In the genomic region with DNA sequence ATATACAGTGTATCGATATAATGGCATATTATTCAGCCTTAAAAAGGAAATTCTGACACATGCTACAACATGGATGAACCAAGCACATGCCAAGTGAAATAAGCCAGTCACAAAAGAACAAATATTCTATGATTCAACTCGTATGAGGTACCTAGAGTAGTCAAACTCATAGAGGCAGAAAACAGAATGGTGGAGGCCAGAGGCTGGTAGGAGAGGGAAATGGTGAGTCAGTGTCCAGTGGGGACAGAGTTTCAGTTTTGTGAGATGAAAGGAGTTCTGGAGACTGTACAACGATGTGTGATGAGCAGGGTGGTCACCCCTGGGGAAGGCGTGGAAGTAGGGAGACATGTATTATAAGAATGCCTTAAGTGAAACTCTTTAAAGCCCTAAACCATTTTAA, we compare ENCODE assay signal across 21 cellular contexts. TPM values are rescaled to one million over a fixed set of nuclear protein-coding genes. Genes with fewer than 3 reads are reported as not detected.
A peak's percentile ranks its signal among the peaks of the same experiment; 100 is the strongest.
DNase-seq lines count a peak whose midpoint lies in the region; ATAC-seq, FAIRE-seq and TF ChIP-seq lines count a peak whose summit lies in the region.
"Had no signal": no experiment of that assay in that cellular context is flagged by ENCODE, and none has a peak within 500 bp of the region (broad histone marks: within the 10 kb centered on the region; RNA-seq: fewer than 3 reads in every experiment).

No MANE protein-coding gene starts in this region.

- H3K4me1 ChIP-seq in CD8-positive, alpha-beta memory T cell (ENCODE audit: insufficient read depth, low read length), result peaks cover 58% of the 10 kb centered on the region

- intact Hi-C loops in activated CD4-positive, alpha-beta T cell treated with anti-CD3 and anti-CD28 coated beads, Interleukin-2, amount 10 ng/mL, durations not matched to agents 24 days and 14 days (cut with micrococcal nuclease), result no loop called here
- intact Hi-C loops in activated CD8-positive, alpha-beta T cell treated with anti-CD3 and anti-CD28 coated beads for 36 hours (cut with micrococcal nuclease), result no loop called here

- CTCF ChIA-PET in CD8-positive, alpha-beta memory T cell (lab: Charles Lee), result interaction anchor here (1.3 kb wide), 2 partner anchors 21 to 64 kb away, joined by 3 to 4 read pairs; a partner anchor contains a TSS
- CTCF ChIA-PET in activated CD8-positive, alpha-beta T cell treated with anti-CD3 and anti-CD28 coated beads for 36 hours (lab: Charles Lee), result no interaction called here

- H3K27me3 ChIP-seq in CD8-positive, alpha-beta memory T cell (ENCODE audit: insufficient read depth, low read length, poor library complexity, severe bottlenecking), result no peaks in the 10 kb centered on the region
- H3K27me3 ChIP-seq: body of pancreas had no signal

- POLR2A ChIA-PET in CD8-positive, alpha-beta memory T cell (lab: Charles Lee), result no interaction called here
- POLR2A ChIA-PET in activated CD8-positive, alpha-beta T cell treated with anti-CD3 and anti-CD28 coated beads for 36 hours (lab: Charles Lee), result interaction anchor here (1.7 kb wide), 1 partner anchor 72 kb away, joined by 7 read pairs; no protein-coding TSS in a partner anchor

- no peak overlapping the region for H3K27ac ChIP-seq in CD8-positive, alpha-beta memory T cell (ENCODE audit: low read depth, low read length)
- H3K27ac ChIP-seq: body of pancreas, thoracic aorta had no signal

- no peaks in the 10 kb centered on the region for H3K9me3 Mint-ChIP-seq in activated CD4-positive, alpha-beta T cell treated with anti-CD3 and anti-CD28 coated beads, Interleukin-2, amount 10 ng/mL, durations not matched to agents 24 days and 14 days
- H3K9me3 Mint-ChIP-seq in CD8-positive, alpha-beta memory T cell, result no peaks in the 10 kb centered on the region
- no peaks in the 10 kb centered on the region for H3K9me3 Mint-ChIP-seq in activated CD8-positive, alpha-beta T cell treated with anti-CD3 and anti-CD28 coated beads for 36 hours
- H3K9me3 Mint-ChIP-seq: HFFc6, naive B cell had no signal

- TF ChIP-seq CTCF in activated CD8-positive, alpha-beta T cell treated with anti-CD3 and anti-CD28 coated beads for 36 hours (IDR thresholded peaks at IDR 0.05), result no peak

- H3K36me3 ChIP-seq in CD8-positive, alpha-beta memory T cell (ENCODE audit: insufficient read depth, low read length), result no peaks in the 10 kb centered on the region
- H3K36me3 ChIP-seq: thoracic aorta had no signal

- H3K4me3 ChIP-seq in CD8-positive, alpha-beta memory T cell (ENCODE audit: low read length), result no peak overlapping the region
- H3K4me3 ChIP-seq: body of pancreas, thoracic aorta had no signal

- FAIRE-seq in urothelium cell line (lab: Jason Lieb, UNC), result no peak

- peaks cover 59% of the 10 kb centered on the region for H3K36me3 Mint-ChIP-seq in activated CD4-positive, alpha-beta T cell treated with anti-CD3 and anti-CD28 coated beads, Interleukin-2, amount 10 ng/mL, durations not matched to agents 24 days and 14 days (ENCODE audit: low read depth)
- peaks cover 5 to 27% (median 7%) of the 10 kb centered on the region in 3 donors for H3K36me3 Mint-ChIP-seq in CD8-positive, alpha-beta memory T cell
- peaks cover 57% of the 10 kb centered on the region for H3K36me3 Mint-ChIP-seq in activated CD8-positive, alpha-beta T cell treated with anti-CD3 and anti-CD28 coated beads for 36 hours (ENCODE audit: low read depth)
- H3K36me3 Mint-ChIP-seq: naive B cell had no signal

- no peaks in the 10 kb centered on the region for H3K9me3 ChIP-seq in CD8-positive, alpha-beta memory T cell (ENCODE audit: low read length)
- H3K9me3 ChIP-seq: body of pancreas, thoracic aorta had no signal

- H3K27ac Mint-ChIP-seq in activated CD4-positive, alpha-beta T cell treated with anti-CD3 and anti-CD28 coated beads, Interleukin-2, amount 10 ng/mL, durations not matched to agents 24 days and 14 days, result peak overlapping the region; percentile 74
- peak overlapping the region; percentile 1 to 95 (median 86) for H3K27ac Mint-ChIP-seq in CD8-positive, alpha-beta memory T cell
- peak overlapping the region; percentile 91 for H3K27ac Mint-ChIP-seq in activated CD8-positive, alpha-beta T cell treated with anti-CD3 and anti-CD28 coated beads for 36 hours
- H3K27ac Mint-ChIP-seq: HFFc6 had no signal

- no peaks in the 10 kb centered on the region for H3K27me3 Mint-ChIP-seq in activated CD4-positive, alpha-beta T cell treated with anti-CD3 and anti-CD28 coated beads, Interleukin-2, amount 10 ng/mL, durations not matched to agents 24 days and 14 days
- H3K27me3 Mint-ChIP-seq in CD8-positive, alpha-beta memory T cell, result peaks cover 0 to 1% of the 10 kb centered on the region in 2 donors
- H3K27me3 Mint-ChIP-seq in activated CD8-positive, alpha-beta T cell treated with anti-CD3 and anti-CD28 coated beads for 36 hours, result no peaks in the 10 kb centered on the region
- H3K27me3 Mint-ChIP-seq: naive B cell had no signal

- DNase-seq in activated CD4-positive, alpha-beta T cell treated with anti-CD3 and anti-CD28 coated beads, Interleukin-2, amount 10 ng/mL, durations not matched to agents 24 days and 14 days, result no peak
- no peak for DNase-seq in activated CD4-positive, alpha-beta T cell treated with anti-CD3 and anti-CD28 coated beads, Interleukin-2, amount 50 U/mL, for 48 hours
- DNase-seq in CD8-positive, alpha-beta memory T cell, result no peak
- DNase-seq in activated CD8-positive, alpha-beta T cell treated with anti-CD3 and anti-CD28 coated beads for 36 hours, result peak; percentile 54
- DNase-seq in islet precursor cell (peak; percentile 11), SIG-M5 treated with dmso at 0.1 percent for 504 hours (lab: John Stamatoyannopoulos, UW; ENCODE audit: unreplicated experiment) (no peak), urothelium cell line (ENCODE audit: low spot score) (no peak)
- DNase-seq: body of pancreas; glutamatergic neuron; HFFc6; left colon; mesenchymal stem cell; naive B cell; NCI-H1436; NCI-H524 treated with DMSO at 0.1 percent for 48 hours; stimulated activated CD4-positive, alpha-beta T cell treated with anti-CD3 and anti-CD28 coated beads, Interleukin-15, amount 100 ng/mL, for 24 hours had no signal

- peaks cover 50% of the 10 kb centered on the region for H3K4me1 Mint-ChIP-seq in activated CD4-positive, alpha-beta T cell treated with anti-CD3 and anti-CD28 coated beads, Interleukin-2, amount 10 ng/mL, durations not matched to agents 24 days and 14 days
- peaks cover 53 to 71% (median 70%) of the 10 kb centered on the region in 3 donors for H3K4me1 Mint-ChIP-seq in CD8-positive, alpha-beta memory T cell
- peaks cover 56% of the 10 kb centered on the region for H3K4me1 Mint-ChIP-seq in activated CD8-positive, alpha-beta T cell treated with anti-CD3 and anti-CD28 coated beads for 36 hours (ENCODE audit: low read depth)

- no peak overlapping the region for H3K4me3 Mint-ChIP-seq in activated CD4-positive, alpha-beta T cell treated with anti-CD3 and anti-CD28 coated beads, Interleukin-2, amount 10 ng/mL, durations not matched to agents 24 days and 14 days
- H3K4me3 Mint-ChIP-seq in CD8-positive, alpha-beta memory T cell, result no peak overlapping the region
- no peak overlapping the region for H3K4me3 Mint-ChIP-seq in activated CD8-positive, alpha-beta T cell treated with anti-CD3 and anti-CD28 coated beads for 36 hours
- H3K4me3 Mint-ChIP-seq: HFFc6, naive B cell had no signal

- ATAC-seq in activated CD8-positive, alpha-beta T cell treated with anti-CD3 and anti-CD28 coated beads for 36 hours, result peak; percentile 42
- ATAC-seq in GM21447 (IDR thresholded peaks at IDR 0.05; ENCODE audit: unreplicated experiment), result no peak
- ATAC-seq: body of pancreas, left colon, sciatic nerve had no signal

RNA-seq across cellular contexts. Expression of a gene that starts 39.9 kb away (rescaled TPM):
- 35.0 and 42.4 TPM in 2 replicates for total RNA-seq in activated CD4-positive, alpha-beta T cell treated with anti-CD3 and anti-CD28 coated beads, Interleukin-2, amount 10 ng/mL, durations not matched to agents 24 days and 14 days
- 10 to 100 TPM; 13.9 TPM for total RNA-seq in CD8-positive, alpha-beta memory T cell
- 10.7 TPM for polyA plus RNA-seq in CD8-positive, alpha-beta memory T cell
- total RNA-seq in activated CD8-positive, alpha-beta T cell treated with anti-CD3 and anti-CD28 coated beads for 36 hours, result 10 to 100 TPM; 37.2 to 44.5 TPM

RNA-seq across cellular contexts. Expression of a gene that starts 59.3 kb away (rescaled TPM):
- total RNA-seq in activated CD4-positive, alpha-beta T cell treated with anti-CD3 and anti-CD28 coated beads, Interleukin-2, amount 10 ng/mL, durations not matched to agents 24 days and 14 days, result 0.07 and 0.35 TPM in 2 replicates
- under 1 TPM; 0.64 to 0.94 TPM for total RNA-seq in CD8-positive, alpha-beta memory T cell
- 0.68 TPM for polyA plus RNA-seq in CD8-positive, alpha-beta memory T cell
- total RNA-seq in activated CD8-positive, alpha-beta T cell treated with anti-CD3 and anti-CD28 coated beads for 36 hours, result 10 to 100 TPM; 11.1 to 11.6 TPM
- total RNA-seq: fibroblast of lung, HFFc6, thoracic aorta had no signal
- polyA plus RNA-seq: BJ, fibroblast of lung had no signal

Comparison
In these comparisons a context has a peak if more than half of its experiments do, and no peak if none do; other contexts are left out.
1. DNase-seq: peak in activated CD8-positive, alpha-beta T cell treated with anti-CD3 and anti-CD28 coated beads for 36 hours (single experiment) and islet precursor cell (single experiment); none in activated CD4-positive, alpha-beta T cell treated with anti-CD3 and anti-CD28 coated beads, Interleukin-2, amount 10 ng/mL, durations not matched to agents 24 days and 14 days (single experiment), activated CD4-positive, alpha-beta T cell treated with anti-CD3 and anti-CD28 coated beads, Interleukin-2, amount 50 U/mL, for 48 hours (0 of 2), CD8-positive, alpha-beta memory T cell (0 of 5), SIG-M5 treated with dmso at 0.1 percent for 504 hours (single experiment) and urothelium cell line (single experiment).
2. Peak in every context shown above with its lines, with median percentiles within 50 percentile points of each other: H3K27ac Mint-ChIP-seq.